Comparison of ENCODE assay signal across 1 cellular context in genomic region chr17:81244358-81245023, GRCh38.
TF ChIP-seq lines count a peak whose summit lies in the region.

No MANE protein-coding gene starts in this region.

TF ChIP-seq in GM23338, 12 proteins besides CTCF, POLR2A, EP300 and RAD21 (continued from another document):
- no peak for TF ChIP-seq ZNF114 (CRISPR knock-in tag; IDR thresholded peaks at IDR 0.05)
- TF ChIP-seq STAT1 (IDR thresholded peaks at IDR 0.05; ENCODE audit: unreplicated experiment) = no peak
